ENCODE assay signal across 19 cellular contexts in the genomic region with DNA sequence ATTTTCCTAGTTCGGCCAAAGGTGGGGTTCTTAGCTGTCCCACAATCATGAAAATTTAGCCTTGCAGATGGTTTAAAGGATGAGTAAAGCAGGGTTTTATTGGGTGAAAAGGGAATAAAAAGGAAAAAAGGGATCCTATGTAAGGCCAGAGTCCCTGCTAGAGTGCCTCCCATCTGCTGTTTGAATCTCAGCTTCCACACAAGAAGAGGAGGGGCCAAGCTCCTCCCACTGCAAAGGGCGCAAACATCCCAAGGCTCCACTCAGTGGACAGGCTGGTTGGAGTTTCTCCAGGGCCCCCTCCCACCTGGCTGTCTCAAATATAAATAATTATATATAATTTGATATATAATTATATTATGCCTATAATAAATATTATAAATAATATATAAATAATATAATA.
DNase-seq lines count a peak whose midpoint lies in the region; ATAC-seq and TF ChIP-seq lines count a peak whose summit lies in the region.
"Had no signal": no experiment of that assay in that cellular context is flagged by ENCODE, and none has a peak within 500 bp of the region (broad histone marks: within the 10 kb centered on the region; RNA-seq: fewer than 3 reads in every experiment).

No MANE protein-coding gene starts in this region.

- no peaks in the 10 kb centered on the region for H3K36me3 Mint-ChIP-seq in activated naive CD4-positive, alpha-beta T cell treated with anti-CD3 and anti-CD28 coated beads for 36 hours (ENCODE audit: low read depth)
- H3K36me3 Mint-ChIP-seq in glutamatergic neuron (ENCODE audit: unreplicated experiment) = no peaks in the 10 kb centered on the region
- H3K36me3 Mint-ChIP-seq: CD4-positive, CD25-positive, alpha-beta regulatory T cell had no signal

- intact Hi-C loops in activated naive CD4-positive, alpha-beta T cell treated with anti-CD3 and anti-CD28 coated beads for 36 hours (cut with micrococcal nuclease) = loop anchor here (2.0 kb wide), 1 partner anchor 19 kb away; no protein-coding TSS in a partner anchor

- peaks cover 3% of the 10 kb centered on the region for H3K9me3 Mint-ChIP-seq in activated naive CD4-positive, alpha-beta T cell treated with anti-CD3 and anti-CD28 coated beads for 36 hours
- H3K9me3 Mint-ChIP-seq in glutamatergic neuron (ENCODE audit: unreplicated experiment) = peaks cover 2% of the 10 kb centered on the region

- no peak overlapping the region for H3K4me3 Mint-ChIP-seq in activated naive CD4-positive, alpha-beta T cell treated with anti-CD3 and anti-CD28 coated beads for 36 hours
- no peak overlapping the region for H3K4me3 Mint-ChIP-seq in glutamatergic neuron (ENCODE audit: unreplicated experiment)
- H3K4me3 Mint-ChIP-seq: B cell; CD4-positive, CD25-positive, alpha-beta regulatory T cell had no signal

- peak; percentile 12 for DNase-seq in DMS 273 (lab: John Stamatoyannopoulos, UW; ENCODE audit: unreplicated experiment)
- no peak for DNase-seq in DMS 273 treated with DMSO at 0.1 percent for 48 hours (lab: John Stamatoyannopoulos, UW)
- DNase-seq in activated naive CD4-positive, alpha-beta T cell treated with anti-CD3 and anti-CD28 coated beads for 36 hours = peak; percentile 4
- DNase-seq in activated naive CD4-positive, alpha-beta T cell treated with Interleukin-2 at 50 U/mL for 16 hours = no peak
- peak; percentile 13 for DNase-seq in SK-N-DZ (ENCODE audit: low spot score)
- DNase-seq in NCI-H524 (lab: John Stamatoyannopoulos, UW) = no peak
- no peak for DNase-seq in glutamatergic neuron
- DNase-seq: CD4-positive, CD25-positive, alpha-beta regulatory T cell; HCEC 1CT; KG1; NCI-H1092; NCI-H1694; NCI-H2107; NCI-H446; NCI-H774; Peyer's patch had no signal

- H3K27ac Mint-ChIP-seq in activated naive CD4-positive, alpha-beta T cell treated with anti-CD3 and anti-CD28 coated beads for 36 hours = no peak overlapping the region
- H3K27ac Mint-ChIP-seq in glutamatergic neuron (ENCODE audit: unreplicated experiment) = no peak overlapping the region
- H3K27ac Mint-ChIP-seq: B cell; CD4-positive, CD25-positive, alpha-beta regulatory T cell had no signal

- no peak for TF ChIP-seq CTCF in glutamatergic neuron (IDR thresholded peaks at IDR 0.05; ENCODE audit: partially characterized antibody, unreplicated experiment)

- ATAC-seq in GM18858 (IDR thresholded peaks at IDR 0.05; ENCODE audit: unreplicated experiment) = no peak
- ATAC-seq: Right ventricle myocardium inferior had no signal

- no peaks in the 10 kb centered on the region for H3K27me3 Mint-ChIP-seq in activated naive CD4-positive, alpha-beta T cell treated with anti-CD3 and anti-CD28 coated beads for 36 hours (ENCODE audit: low read depth)
- peaks cover 2% of the 10 kb centered on the region for H3K27me3 Mint-ChIP-seq in glutamatergic neuron (ENCODE audit: unreplicated experiment)
- H3K27me3 Mint-ChIP-seq: B cell; CD4-positive, CD25-positive, alpha-beta regulatory T cell had no signal

- CTCF ChIA-PET in activated naive CD4-positive, alpha-beta T cell treated with anti-CD3 and anti-CD28 coated beads for 36 hours (lab: Charles Lee) = no interaction called here

- no peaks in the 10 kb centered on the region for H3K4me1 Mint-ChIP-seq in activated naive CD4-positive, alpha-beta T cell treated with anti-CD3 and anti-CD28 coated beads for 36 hours (ENCODE audit: low read depth)
- no peaks in the 10 kb centered on the region for H3K4me1 Mint-ChIP-seq in glutamatergic neuron (ENCODE audit: low read depth, unreplicated experiment)
- H3K4me1 Mint-ChIP-seq: B cell; CD4-positive, CD25-positive, alpha-beta regulatory T cell had no signal

Comparison
In these comparisons a context has a peak if more than half of its experiments do, and no peak if none do; other contexts are left out.
1. DNase-seq: peak in DMS 273 (single experiment), activated naive CD4-positive, alpha-beta T cell treated with anti-CD3 and anti-CD28 coated beads for 36 hours (single experiment) and SK-N-DZ (single experiment); none in DMS 273 treated with DMSO at 0.1 percent for 48 hours (single experiment), activated naive CD4-positive, alpha-beta T cell treated with Interleukin-2 at 50 U/mL for 16 hours (single experiment), NCI-H524 (0 of 2) and glutamatergic neuron (single experiment).